12 cellular contexts compared by ENCODE assay signal in the genomic region with DNA sequence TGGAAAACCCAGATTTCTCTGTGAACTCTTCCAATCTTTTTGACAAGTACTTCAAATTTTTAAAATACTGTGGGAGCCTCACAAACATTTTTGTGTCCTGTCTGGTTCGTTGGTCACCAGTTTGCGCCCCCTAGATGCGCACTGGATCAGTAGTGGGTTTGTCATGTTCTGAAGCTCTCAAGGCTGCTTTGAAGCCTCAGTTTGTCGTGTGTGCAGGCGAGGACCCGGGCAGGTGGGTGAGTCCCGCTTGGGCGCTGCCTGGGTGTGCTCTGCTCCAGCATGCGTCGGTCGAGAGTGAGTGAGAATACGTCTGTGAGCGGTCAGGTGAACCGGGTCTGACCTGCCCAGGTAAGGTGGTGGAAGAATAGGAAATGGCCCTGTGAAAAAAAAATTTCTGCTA. TPM values are rescaled to one million over a fixed set of nuclear protein-coding genes. Genes with fewer than 3 reads are reported as not detected.
A peak's percentile ranks its signal among the peaks of the same experiment; 100 is the strongest.
DNase-seq lines count a peak whose midpoint lies in the region; ATAC-seq and TF ChIP-seq lines count a peak whose summit lies in the region.
"Had no signal": no experiment of that assay in that cellular context is flagged by ENCODE, and none has a peak within 500 bp of the region (broad histone marks: within the 10 kb centered on the region; RNA-seq: fewer than 3 reads in every experiment).

No MANE protein-coding gene starts in this region.

- H2BK15ac ChIP-seq in mesendoderm (replicated peaks; ENCODE audit: low read depth) = no peak overlapping the region

- H3K56ac ChIP-seq in mesendoderm (ENCODE audit: low read length) = no peak overlapping the region

- no peak overlapping the region for H4K8ac ChIP-seq in mesendoderm (ENCODE audit: low read depth, low read length)

- 0 out of 2 replicates have a peak, but pooled peaks have one; percentile 17 for TF ChIP-seq CTCF in 22Rv1 (IDR thresholded peaks at IDR 0.05)
- peak; percentile 20 for TF ChIP-seq CTCF in VCaP (conservative IDR thresholded peaks at IDR 0.05)
- TF ChIP-seq CTCF in upper lobe of right lung (IDR thresholded peaks at IDR 0.05) = no peak

- H3K79me1 ChIP-seq in mesendoderm (ENCODE audit: low read length) = no peaks in the 10 kb centered on the region

- no peak overlapping the region for H3K27ac ChIP-seq in 22Rv1
- no peak overlapping the region for H3K27ac ChIP-seq in VCaP
- no peak overlapping the region for H3K27ac ChIP-seq in mesendoderm (ENCODE audit: low read depth, low read length)
- H3K27ac ChIP-seq in upper lobe of right lung = no peak overlapping the region

- H3K9ac ChIP-seq in ES-I3 (ENCODE audit: low read depth, low read length) (peak overlapping the region; percentile 36; the same call in 1 of the 2 replicates), mesendoderm (ENCODE audit: low read length) (no peak overlapping the region)

- no peak overlapping the region for H3K4me3 ChIP-seq in mesendoderm (ENCODE audit: low read length)
- H3K4me3 ChIP-seq in upper lobe of right lung = no peak overlapping the region

- DNase-seq in mesendoderm = no peak
- DNase-seq in upper lobe of right lung = no peak
- no peak for DNase-seq in islet precursor cell
- no peak for DNase-seq in NCI-H446 treated with DMSO at 0.1 percent for 48 hours (lab: John Stamatoyannopoulos, UW)
- DNase-seq: activated CD8-positive, alpha-beta T cell treated with anti-CD3 and anti-CD28 coated beads, Interleukin-2, amount 10 ng/mL, durations not matched to agents 7 days and 5 days; activated naive CD4-positive, alpha-beta T cell; NCI-H187 treated with DMSO at 0.1 percent for 48 hours; T-helper 9 cell had no signal

- no peak overlapping the region for H3K4ac ChIP-seq in mesendoderm (ENCODE audit: low read depth, low read length)

- peaks cover 25% of the 10 kb centered on the region for H3K4me1 ChIP-seq in ES-I3 (ENCODE audit: insufficient read depth, low read length)
- H3K4me1 ChIP-seq in mesendoderm (ENCODE audit: control insufficient read depth, low read depth, low read length) = no peaks in the 10 kb centered on the region
- no peaks in the 10 kb centered on the region for H3K4me1 ChIP-seq in upper lobe of right lung

- peak overlapping the region; percentile 19 for H3K23ac ChIP-seq in mesendoderm (ENCODE audit: low read length)

- H4K5ac ChIP-seq in mesendoderm (ENCODE audit: low read length) = no peak overlapping the region

- no peaks in the 10 kb centered on the region for H3K79me2 ChIP-seq in mesendoderm (ENCODE audit: control insufficient read depth, insufficient read depth, low read length)

- no peak overlapping the region for H2BK5ac ChIP-seq in mesendoderm (ENCODE audit: low read length)

- H3K36me3 ChIP-seq in ES-I3 (ENCODE audit: insufficient read depth, low read length) (no peaks in the 10 kb centered on the region), mesendoderm (ENCODE audit: control insufficient read depth, insufficient read depth, low read length) (no peaks in the 10 kb centered on the region), upper lobe of right lung (no peaks in the 10 kb centered on the region)

- H2BK120ac ChIP-seq in mesendoderm (ENCODE audit: low read depth, low read length) = no peak overlapping the region

- no peak overlapping the region for H2AK5ac ChIP-seq in mesendoderm (ENCODE audit: low read length)

- no peak overlapping the region for H3K18ac ChIP-seq in mesendoderm (ENCODE audit: low read length)

- WGBS in mesendoderm (ENCODE audit: extremely low coverage, insufficient coverage, low lambda C conversion rate) = no CpG with 5 or more reads among the region's 14 CpGs

- H3K9me3 ChIP-seq in ES-I3 (ENCODE audit: control insufficient read depth, insufficient read depth, low read length) (no peaks in the 10 kb centered on the region), upper lobe of right lung (no peaks in the 10 kb centered on the region)

- intact Hi-C loops in upper lobe of right lung (cut with DNase I) = no loop called here

- no peak overlapping the region for H3K4me2 ChIP-seq in mesendoderm (ENCODE audit: low read length)

- H3K27me3 ChIP-seq in mesendoderm (ENCODE audit: insufficient read depth, low read length, poor library complexity) (peaks cover 27% of the 10 kb centered on the region), upper lobe of right lung (peaks cover 45% of the 10 kb centered on the region)

- ATAC-seq in upper lobe of right lung = no peak
- no peak for ATAC-seq in GM21619 (IDR thresholded peaks at IDR 0.05; ENCODE audit: unreplicated experiment)
- ATAC-seq: activated CD8-positive, alpha-beta T cell treated with anti-CD3 and anti-CD28 coated beads, Interleukin-2, amount 10 ng/mL, durations not matched to agents 7 days and 5 days had no signal

RNA-seq across cellular contexts. Expression of a gene that starts 17.3 kb away (rescaled TPM):
- polyA plus RNA-seq in mesendoderm (2013, experiment 1 of 2) = 53.8 TPM
- 56.0 TPM for polyA plus RNA-seq in mesendoderm (2013, experiment 2 of 2)
- 34.6 TPM for total RNA-seq in upper lobe of right lung

RNA-seq across cellular contexts. Expression of a gene that starts 34.9 kb away (rescaled TPM):
- polyA plus RNA-seq in mesendoderm (2013, experiment 1 of 2) = 2.1 TPM
- 2.6 TPM for polyA plus RNA-seq in mesendoderm (2013, experiment 2 of 2)
- total RNA-seq in upper lobe of right lung = 34.9 TPM

RNA-seq across cellular contexts. Expression of a gene that starts 57.4 kb away (rescaled TPM):
- 3.2 TPM for polyA plus RNA-seq in mesendoderm (2013, experiment 1 of 2)
- polyA plus RNA-seq in mesendoderm (2013, experiment 2 of 2) = 3.0 TPM
- 5.4 TPM for total RNA-seq in upper lobe of right lung
